ENCODE assay signal across 9 cellular contexts in genomic region chr7:54932818-54933543, GRCh38.
DNase-seq lines count a peak whose midpoint lies in the region; ATAC-seq, FAIRE-seq and TF ChIP-seq lines count a peak whose summit lies in the region.
"Had no signal": no experiment of that assay in that cellular context is flagged by ENCODE, and none has a peak within 500 bp of the region (broad histone marks: within the 10 kb centered on the region; RNA-seq: fewer than 3 reads in every experiment).

No MANE protein-coding gene starts in this region.

- H2BK15ac ChIP-seq in IMR-90 (ENCODE audit: low read depth, low read length), result peak overlapping the region; percentile 27; the same call in 1 of the 3 replicates
- H2BK15ac ChIP-seq in neuronal stem cell (ENCODE audit: low read length), result no peak overlapping the region

- H2BK20ac ChIP-seq in IMR-90 (ENCODE audit: low read depth, low read length), result peak overlapping the region; percentile 55; the same call in 1 of the 2 replicates

- TF ChIP-seq CTCF in IMR-90 (conservative IDR thresholded peaks at IDR 0.05; ENCODE audit: low read depth, low read length), result no peak

- H3K14ac ChIP-seq in IMR-90 (replicated peaks; ENCODE audit: low read depth, low read length) (peak overlapping the region; percentile 29), neuronal stem cell (ENCODE audit: low read length) (no peak overlapping the region)

- H2AK5ac ChIP-seq in IMR-90 (ENCODE audit: low read depth, low read length), result no peak overlapping the region
- no peak overlapping the region for H2AK5ac ChIP-seq in neuronal stem cell (ENCODE audit: low read depth, low read length)

- dilution Hi-C loops in IMR-90 (cut with HindIII; ENCODE audit: low sequenced_read_pairs, unreplicated experiment), result no loop called here

- H4K5ac ChIP-seq in IMR-90 (ENCODE audit: low read depth, low read length), result peak overlapping the region; percentile 44

- H4K8ac ChIP-seq in IMR-90 (ENCODE audit: low read depth in 2 of 2, low read length in 2 of 2) (peak overlapping the region; percentile 33 to 51; a peak in 3 of 4 replicates), neuronal stem cell (ENCODE audit: low read depth, low read length) (no peak overlapping the region)

- H3K27ac ChIP-seq in IMR-90 (ENCODE audit: insufficient read depth, low read length), result peak overlapping the region; percentile 75
- H3K27ac ChIP-seq in neuronal stem cell (replicated peaks; ENCODE audit: low read length), result no peak overlapping the region
- no peak overlapping the region for H3K27ac ChIP-seq in naive thymus-derived CD4-positive, alpha-beta T cell (ENCODE audit: low read depth, low read length)

- H2BK5ac ChIP-seq in IMR-90 (ENCODE audit: low read depth, low read length, poor library complexity, severe bottlenecking), result peak overlapping the region; percentile 46
- no peak overlapping the region for H2BK5ac ChIP-seq in neuronal stem cell (ENCODE audit: low read length)

- peak overlapping the region; percentile 70; the same call in 1 of the 2 replicates for H3K23ac ChIP-seq in IMR-90 (ENCODE audit: low read depth, low read length)
- H3K23ac ChIP-seq in neuronal stem cell (ENCODE audit: low read depth, low read length, poor library complexity), result no peak overlapping the region

- peak overlapping the region; percentile 65 for H3K9ac ChIP-seq in IMR-90 (ENCODE audit: low read depth, low read length)
- H3K9ac ChIP-seq in neuronal stem cell (ENCODE audit: low read depth, low read length, poor library complexity), result no peak overlapping the region

- POLR2A ChIA-PET in IMR-90 (lab: Charles Lee; ENCODE audit: unreplicated experiment), result interaction anchor here (0.6 kb wide), 3 partner anchors 105 to 315 kb away, joined by 4 to 6 read pairs (median 4); no protein-coding TSS in a partner anchor
- POLR2A ChIA-PET in naive thymus-derived CD4-positive, alpha-beta T cell (lab: Charles Lee), result no interaction called here

- no peak overlapping the region for H2BK12ac ChIP-seq in neuronal stem cell (ENCODE audit: low read length)

- DNase-seq in AG08395 (ENCODE audit: low spot score) (peak; percentile 82), IMR-90 (peak; percentile 66), frontal cortex (ENCODE audit: low spot score in 2 of 2) (peak; percentile 53 to 66), neuronal stem cell (ENCODE audit: low spot score) (peak; percentile 52)
- DNase-seq in naive thymus-derived CD4-positive, alpha-beta T cell, result no peak
- no peak for DNase-seq in activated CD4-positive, alpha-beta T cell treated with anti-CD3 and anti-CD28 coated beads, Interleukin-2, amount 50 U/mL, for 1 hour

- WGBS in IMR-90 (ENCODE audit: extremely low coverage in 2 of 2, insufficient read length in 1 of 2), 2 experiments, result 2% methylated on average over 20 of the region's 34 CpGs; no CpG with 5 or more reads in 1 of the 2 experiments
- WGBS in neuronal stem cell (ENCODE audit: extremely low coverage in 2 of 2, insufficient read length in 2 of 2, insufficient replicate concordance in 1 of 2), 2 donors, result no CpG with 5 or more reads among the region's 34 CpGs

- H3K36me3 Mint-ChIP-seq in naive thymus-derived CD4-positive, alpha-beta T cell, result peaks cover 0 to 8% (median 0%) of the 10 kb centered on the region in 5 donors
- H3K36me3 Mint-ChIP-seq: activated naive CD4-positive, alpha-beta T cell treated with anti-CD3 and anti-CD28 coated beads, Interleukin-2, amount 50 U/mL, for 24 hours had no signal

- H3K4me2 ChIP-seq in IMR-90 (ENCODE audit: low read depth, low read length) (peak overlapping the region; percentile 96), neuronal stem cell (ENCODE audit: insufficient read depth, low read length, poor library complexity, severe bottlenecking) (peak overlapping the region; percentile 45)

- no peaks in the 10 kb centered on the region for H4K20me1 ChIP-seq in IMR-90 (ENCODE audit: insufficient read depth, low read length)

- H3K56ac ChIP-seq in IMR-90 (ENCODE audit: extremely low read depth, insufficient read depth, low read length), result peak overlapping the region; percentile 54; the same call in 1 of the 2 replicates

- no peaks in the 10 kb centered on the region for H3K9me3 ChIP-seq in IMR-90 (ENCODE audit: control insufficient read depth, insufficient read depth, low read length)
- no peaks in the 10 kb centered on the region for H3K9me3 ChIP-seq in neuronal stem cell (replicated peaks in 1 of 2; ENCODE audit: control insufficient read depth in 2 of 2, insufficient read depth in 1 of 2, low read depth in 1 of 2, low read length in 2 of 2)
- no peaks in the 10 kb centered on the region for H3K9me3 ChIP-seq in naive thymus-derived CD4-positive, alpha-beta T cell (ENCODE audit: control insufficient read depth in 2 of 3, low read length in 3 of 3)

- H3K9me1 ChIP-seq in IMR-90 (ENCODE audit: insufficient read depth, low read length), result no peaks in the 10 kb centered on the region

- CTCF ChIA-PET in IMR-90 (lab: Yijun Ruan, JAX), result no interaction called here
- CTCF ChIA-PET in naive thymus-derived CD4-positive, alpha-beta T cell (lab: Charles Lee), result no interaction called here

- no peaks in the 10 kb centered on the region for H3K36me3 ChIP-seq in IMR-90 (ENCODE audit: control insufficient read depth, insufficient read depth, low read length)
- no peaks in the 10 kb centered on the region for H3K36me3 ChIP-seq in neuronal stem cell (replicated peaks in 1 of 2; ENCODE audit: control insufficient read depth in 2 of 2, insufficient read depth in 2 of 2, low read length in 2 of 2)
- H3K36me3 ChIP-seq in naive thymus-derived CD4-positive, alpha-beta T cell (ENCODE audit: control insufficient read depth in 2 of 3, insufficient read depth in 3 of 3, low read length in 3 of 3), result no peaks in the 10 kb centered on the region

- intact Hi-C loops in IMR-90 (cut with micrococcal nuclease), result loop anchor here (5.0 kb wide), 1 partner anchor 54 kb away; no protein-coding TSS in a partner anchor
- intact Hi-C loops in naive thymus-derived CD4-positive, alpha-beta T cell (cut with micrococcal nuclease), result no loop called here

- FAIRE-seq in frontal cortex (lab: Jason Lieb, UNC), result no peak

- H3K18ac ChIP-seq in IMR-90 (ENCODE audit: low read depth, low read length), result peak overlapping the region; percentile 79; the same call in 1 of the 2 replicates
- H3K18ac ChIP-seq in neuronal stem cell (ENCODE audit: low read length), result peak overlapping the region; percentile 85

- no peak overlapping the region; the same call in 1 of the 2 replicates for H4K91ac ChIP-seq in IMR-90 (ENCODE audit: insufficient read depth, low read depth, low read length)
- H4K91ac ChIP-seq in neuronal stem cell (ENCODE audit: low read depth, low read length, poor library complexity), result no peak overlapping the region

- H3K27me3 Mint-ChIP-seq in naive thymus-derived CD4-positive, alpha-beta T cell, result peaks cover 42 to 67% (median 53%) of the 10 kb centered on the region in 5 donors

- TF ChIP-seq RAD21 in IMR-90 (IDR thresholded peaks at IDR 0.05; ENCODE audit: low read length), result no peak

- in situ Hi-C loops in IMR-90 (cut with MboI; ENCODE audit: low sequenced_read_pairs), result no loop called here

- H3K4ac ChIP-seq in IMR-90 (ENCODE audit: low read depth, low read length) (peak overlapping the region; percentile 56), neuronal stem cell (ENCODE audit: low read length) (no peak overlapping the region)

- H2AK9ac ChIP-seq in IMR-90 (replicated peaks; ENCODE audit: low read depth, low read length, poor library complexity), result peak overlapping the region; percentile 55

- H3K4me1 ChIP-seq in IMR-90 (ENCODE audit: control insufficient read depth, insufficient read depth, low read length) (peaks cover 2% of the 10 kb centered on the region; the same call in 1 of the 2 replicates), neuronal stem cell (ENCODE audit: control insufficient read depth in 2 of 2, insufficient read depth in 1 of 2, low read depth in 1 of 2, low read length in 2 of 2) (no peaks in the 10 kb centered on the region)
- H3K4me1 ChIP-seq in naive thymus-derived CD4-positive, alpha-beta T cell (ENCODE audit: control insufficient read depth in 2 of 2, insufficient read depth in 2 of 2, low read length in 2 of 2), result no peaks in the 10 kb centered on the region

- H3K9me3 Mint-ChIP-seq in naive thymus-derived CD4-positive, alpha-beta T cell, result peaks cover 0 to 61% (median 23%) of the 10 kb centered on the region in 11 donors

- H3K4me3 ChIP-seq in IMR-90 (ENCODE audit: insufficient read depth, low read depth, low read length), result peak overlapping the region; percentile 42
- peak overlapping the region; percentile 39 to 73 for H3K4me3 ChIP-seq in neuronal stem cell (ENCODE audit: low read length in 2 of 2)
- H3K4me3 ChIP-seq in naive thymus-derived CD4-positive, alpha-beta T cell (ENCODE audit: low read length), result no peak overlapping the region

- no peak for TF ChIP-seq POLR2A in IMR-90 (IDR thresholded peaks at IDR 0.05; ENCODE audit: low read depth, low read length)

- H3K27ac Mint-ChIP-seq in naive thymus-derived CD4-positive, alpha-beta T cell, result peak overlapping the region in 1 of 9 donors; percentile 16
- H3K27ac Mint-ChIP-seq: activated naive CD4-positive, alpha-beta T cell treated with anti-CD3 and anti-CD28 coated beads, Interleukin-2, amount 50 U/mL, for 24 hours had no signal

- peak; percentile 100 for ATAC-seq in IMR-90 (ENCODE audit: low read depth)
- peak; percentile 100 for ATAC-seq in SK-N-SH treated with all-trans-retinoic acid at 6 μM for 48 hours
- ATAC-seq in naive thymus-derived CD4-positive, alpha-beta T cell, result no peak
- ATAC-seq in activated CD4-positive, CD25-positive, alpha-beta regulatory T cell treated with anti-CD3 and anti-CD28 coated beads, Interleukin-2, amount 50 U/mL, for 24 hours, result no peak

- BruUV-seq in IMR-90 (replicated peaks; lab: Mats Ljungman, UMichigan), result no TSS peak

- no peaks in the 10 kb centered on the region for H3K79me1 ChIP-seq in IMR-90 (ENCODE audit: low read depth in 1 of 2, low read length in 2 of 2)
- no peaks in the 10 kb centered on the region for H3K79me1 ChIP-seq in neuronal stem cell (ENCODE audit: low read depth, low read length)

- H2AFZ ChIP-seq in IMR-90 (replicated peaks; ENCODE audit: low read length, poor library complexity) (peak overlapping the region; percentile 86), neuronal stem cell (ENCODE audit: low read length) (peak overlapping the region; percentile 77)

- peaks cover 0 to 8% (median 5%) of the 10 kb centered on the region in 7 donors for H3K4me1 Mint-ChIP-seq in naive thymus-derived CD4-positive, alpha-beta T cell
- H3K4me1 Mint-ChIP-seq: activated naive CD4-positive, alpha-beta T cell treated with anti-CD3 and anti-CD28 coated beads, Interleukin-2, amount 50 U/mL, for 24 hours had no signal

- no peaks in the 10 kb centered on the region for H3K27me3 ChIP-seq in IMR-90 (ENCODE audit: control insufficient read depth, insufficient read depth, low read length)
- peaks cover 0 to 12% (median 0%) of the 10 kb centered on the region in 3 experiments for H3K27me3 ChIP-seq in neuronal stem cell (ENCODE audit: control insufficient read depth in 3 of 3, insufficient read depth in 3 of 3, low read depth in 1 of 3, low read length in 3 of 3)
- no peaks in the 10 kb centered on the region for H3K27me3 ChIP-seq in naive thymus-derived CD4-positive, alpha-beta T cell (ENCODE audit: control insufficient read depth in 2 of 2, insufficient read depth in 2 of 2, low read length in 2 of 2)

- H3K4me3 Mint-ChIP-seq in naive thymus-derived CD4-positive, alpha-beta T cell, result peak overlapping the region in 4 of 10 donors; percentile 8 to 47 (median 25)
- H3K4me3 Mint-ChIP-seq: activated naive CD4-positive, alpha-beta T cell treated with anti-CD3 and anti-CD28 coated beads, Interleukin-2, amount 50 U/mL, for 24 hours had no signal

- H2BK120ac ChIP-seq in IMR-90 (ENCODE audit: low read depth, low read length), result peak overlapping the region; percentile 84; the same call in 1 of the 2 replicates
- no peak overlapping the region for H2BK120ac ChIP-seq in neuronal stem cell (ENCODE audit: low read depth, low read length)

Comparison
In these comparisons a context has a peak if more than half of its experiments do, and no peak if none do; other contexts are left out.
1. DNase-seq: peak in AG08395 (single experiment), IMR-90 (single experiment), frontal cortex (2 of 2) and neuronal stem cell (single experiment); none in naive thymus-derived CD4-positive, alpha-beta T cell (0 of 9) and activated CD4-positive, alpha-beta T cell treated with anti-CD3 and anti-CD28 coated beads, Interleukin-2, amount 50 U/mL, for 1 hour (single experiment).
2. ATAC-seq: peak in IMR-90 (single experiment) and SK-N-SH treated with all-trans-retinoic acid at 6 μM for 48 hours (single experiment); none in naive thymus-derived CD4-positive, alpha-beta T cell (single experiment) and activated CD4-positive, CD25-positive, alpha-beta regulatory T cell treated with anti-CD3 and anti-CD28 coated beads, Interleukin-2, amount 50 U/mL, for 24 hours (0 of 2).